ENCODE assay signal across 17 cellular contexts in genomic region chr5:34667705-34668104, GRCh38. TPM values are rescaled to one million over a fixed set of nuclear protein-coding genes. Genes with fewer than 3 reads are reported as not detected.
A peak's percentile ranks its signal among the peaks of the same experiment; 100 is the strongest.
DNase-seq lines count a peak whose midpoint lies in the region; ATAC-seq and TF ChIP-seq lines count a peak whose summit lies in the region.
"Had no signal": no experiment of that assay in that cellular context is flagged by ENCODE, and none has a peak within 500 bp of the region (broad histone marks: within the 10 kb centered on the region; RNA-seq: fewer than 3 reads in every experiment).

No MANE protein-coding gene starts in this region.

- POLR2A ChIA-PET in IMR-90 (lab: Charles Lee; ENCODE audit: unreplicated experiment) = no interaction called here
- POLR2A ChIA-PET in OCI-LY7 (lab: Charles Lee) = interaction anchor here (0.9 kb wide), 1 partner anchor 116 kb away, joined by 3 read pairs; no protein-coding TSS in a partner anchor

- no TSS peak for BruUV-seq in IMR-90 (replicated peaks; lab: Mats Ljungman, UMichigan)
- no TSS peak for BruUV-seq in OCI-LY7 (replicated peaks; lab: Mats Ljungman, UMichigan)

- peaks cover 0 to 56% of the 10 kb centered on the region in 2 experiments; a peak in 2 of 4 replicates for H3K79me1 ChIP-seq in IMR-90 (ENCODE audit: low read depth in 1 of 2, low read length in 2 of 2)
- H3K79me1 ChIP-seq in mesenchymal stem cell (replicated peaks; ENCODE audit: low read length, poor library complexity, severe bottlenecking) = no peaks in the 10 kb centered on the region

- H2BK5ac ChIP-seq in IMR-90 (ENCODE audit: low read depth, low read length, poor library complexity, severe bottlenecking) = peak overlapping the region; percentile 18
- no peak overlapping the region for H2BK5ac ChIP-seq in mesenchymal stem cell (ENCODE audit: low read depth, low read length, poor library complexity, severe bottlenecking)

- no peaks in the 10 kb centered on the region for H3F3A ChIP-seq in neural progenitor cell (ENCODE audit: low read depth)

- no peak for TF ChIP-seq RAD21 in IMR-90 (IDR thresholded peaks at IDR 0.05; ENCODE audit: low read length)

- H2AK5ac ChIP-seq in IMR-90 (ENCODE audit: low read depth, low read length) (no peak overlapping the region), mesenchymal stem cell (ENCODE audit: low read length, severe bottlenecking) (no peak overlapping the region)

- TF ChIP-seq CTCF in IMR-90 (conservative IDR thresholded peaks at IDR 0.05; ENCODE audit: low read depth, low read length) = no peak
- no peak for TF ChIP-seq CTCF in neural progenitor cell (IDR thresholded peaks at IDR 0.05)
- TF ChIP-seq CTCF in type B pancreatic cell (conservative IDR thresholded peaks at IDR 0.05) = no peak
- no peak for TF ChIP-seq CTCF in OCI-LY7 (conservative IDR thresholded peaks at IDR 0.05; ENCODE audit: low read length)

- H3K27me3 ChIP-seq in IMR-90 (ENCODE audit: control insufficient read depth, insufficient read depth, low read length) = no peaks in the 10 kb centered on the region
- no peaks in the 10 kb centered on the region for H3K27me3 ChIP-seq in mesenchymal stem cell (ENCODE audit: control insufficient read depth in 1 of 2, insufficient read depth in 1 of 2, low read length in 2 of 2)
- H3K27me3 ChIP-seq in neural progenitor cell = no peaks in the 10 kb centered on the region

- H3K9me3 Mint-ChIP-seq in neural progenitor cell = no peaks in the 10 kb centered on the region
- H3K9me3 Mint-ChIP-seq in type B pancreatic cell = peaks cover 4% of the 10 kb centered on the region
- H3K9me3 Mint-ChIP-seq: CD14-positive monocyte; CD8-positive, alpha-beta T cell had no signal

- H3K4me2 ChIP-seq in IMR-90 (ENCODE audit: low read depth, low read length) (no peak overlapping the region), mesenchymal stem cell (ENCODE audit: low read length, poor library complexity, severe bottlenecking) (no peak overlapping the region), neural progenitor cell (no peak overlapping the region), OCI-LY7 (ENCODE audit: low read length) (no peak overlapping the region)
- H3K4me2 ChIP-seq: A549, KMS-11 had no signal

- CTCF ChIA-PET in IMR-90 (lab: Yijun Ruan, JAX) (no interaction called here), OCI-LY7 (lab: Charles Lee; ENCODE audit: unreplicated experiment) (no interaction called here)

- in situ Hi-C loops in IMR-90 (cut with MboI; ENCODE audit: low sequenced_read_pairs) = no loop called here

- H3K27ac ChIP-seq in IMR-90 (ENCODE audit: insufficient read depth, low read length) (no peak overlapping the region), mesenchymal stem cell (ENCODE audit: low read length, poor library complexity, severe bottlenecking) (peak overlapping the region; percentile 15), neural progenitor cell (peak overlapping the region; percentile 41), OCI-LY7 (ENCODE audit: low read depth, low read length, poor library complexity, severe bottlenecking) (no peak overlapping the region)
- H3K27ac ChIP-seq: A549, GM23248, KMS-11 had no signal

- H2BK120ac ChIP-seq in IMR-90 (ENCODE audit: low read depth, low read length) (no peak overlapping the region), mesenchymal stem cell (ENCODE audit: low read depth, low read length) (no peak overlapping the region)

- H3K36me3 Mint-ChIP-seq in neural progenitor cell = peaks cover 9% of the 10 kb centered on the region
- peaks cover 15% of the 10 kb centered on the region for H3K36me3 Mint-ChIP-seq in type B pancreatic cell
- H3K36me3 Mint-ChIP-seq: CD14-positive monocyte; CD8-positive, alpha-beta T cell had no signal

- H3K4ac ChIP-seq in IMR-90 (ENCODE audit: low read depth, low read length) = no peak overlapping the region
- no peak overlapping the region for H3K4ac ChIP-seq in mesenchymal stem cell (ENCODE audit: low read depth in 1 of 2, low read length in 2 of 2)

- H3K18ac ChIP-seq in IMR-90 (ENCODE audit: low read depth, low read length) = no peak overlapping the region
- H3K18ac ChIP-seq in mesenchymal stem cell (ENCODE audit: low read depth in 1 of 2, low read length in 2 of 2) = peak overlapping the region in 1 of 2 experiments; percentile 21

- H2BK15ac ChIP-seq in IMR-90 (ENCODE audit: low read depth, low read length) (no peak overlapping the region), mesenchymal stem cell (ENCODE audit: low read depth, poor library complexity, severe bottlenecking) (no peak overlapping the region)

- H4K8ac ChIP-seq in IMR-90 (ENCODE audit: low read depth in 2 of 2, low read length in 2 of 2) (peak overlapping the region in 1 of 2 experiments; percentile 31; a peak in 1 of 4 replicates), mesenchymal stem cell (ENCODE audit: low read length) (no peak overlapping the region)

- ATAC-seq in IMR-90 (ENCODE audit: low read depth) = no peak; the same call in 1 of the 2 replicates
- no peak for ATAC-seq in HG03460 (IDR thresholded peaks at IDR 0.05; ENCODE audit: unreplicated experiment)
- ATAC-seq in HG02763 (IDR thresholded peaks at IDR 0.05; ENCODE audit: unreplicated experiment) = no peak
- ATAC-seq: CD8-positive, alpha-beta T cell had no signal

- dilution Hi-C loops in IMR-90 (cut with HindIII; ENCODE audit: low sequenced_read_pairs, unreplicated experiment) = no loop called here

- no peak overlapping the region for H2BK12ac ChIP-seq in mesenchymal stem cell (ENCODE audit: low read length in 2 of 2)

- no peak overlapping the region for H2BK20ac ChIP-seq in IMR-90 (ENCODE audit: low read depth, low read length)

- H2AFZ ChIP-seq in IMR-90 (replicated peaks; ENCODE audit: low read length, poor library complexity) (no peak overlapping the region), mesenchymal stem cell (ENCODE audit: low read depth, low read length) (no peak overlapping the region), neural progenitor cell (replicated peaks) (no peak overlapping the region), OCI-LY7 (ENCODE audit: low read length) (no peak overlapping the region)
- H2AFZ ChIP-seq: GM23248 had no signal

- intact Hi-C loops in IMR-90 (cut with micrococcal nuclease) = no loop called here
- intact Hi-C loops in OCI-LY7 (cut with micrococcal nuclease; ENCODE audit: unreplicated experiment) = no loop called here

- H4K91ac ChIP-seq in IMR-90 (ENCODE audit: insufficient read depth, low read depth, low read length) (no peak overlapping the region), mesenchymal stem cell (ENCODE audit: low read length) (no peak overlapping the region)

- H3K14ac ChIP-seq in IMR-90 (replicated peaks; ENCODE audit: low read depth, low read length) = peak overlapping the region; percentile 23; the same call in 1 of the 2 replicates
- no peak overlapping the region for H3K14ac ChIP-seq in mesenchymal stem cell (ENCODE audit: low read length in 2 of 2)

- no peak overlapping the region for H2AK9ac ChIP-seq in IMR-90 (replicated peaks; ENCODE audit: low read depth, low read length, poor library complexity)

- no peaks in the 10 kb centered on the region for H3K27me3 Mint-ChIP-seq in neural progenitor cell (ENCODE audit: insufficient read depth, low read depth)
- H3K27me3 Mint-ChIP-seq in type B pancreatic cell = no peaks in the 10 kb centered on the region

- no peak overlapping the region for H3K4me3 Mint-ChIP-seq in neural progenitor cell
- no peak overlapping the region for H3K4me3 Mint-ChIP-seq in type B pancreatic cell
- H3K4me3 Mint-ChIP-seq: CD14-positive monocyte; CD8-positive, alpha-beta T cell had no signal

- 73% methylated on average over 2 of the region's 5 CpGs; no CpG with 5 or more reads in 1 of the 2 experiments for WGBS in IMR-90 (ENCODE audit: extremely low coverage in 2 of 2, insufficient read length in 1 of 2), 2 experiments
- 82% methylated on average over 5 of the region's 5 CpGs for WGBS in mesenchymal stem cell

- H3K27ac Mint-ChIP-seq in neural progenitor cell (peak overlapping the region; percentile 66), type B pancreatic cell (peak overlapping the region; percentile 81)
- H3K27ac Mint-ChIP-seq: CD14-positive monocyte; CD8-positive, alpha-beta T cell had no signal

- H3K9ac ChIP-seq in IMR-90 (ENCODE audit: low read depth, low read length) (no peak overlapping the region), mesenchymal stem cell (ENCODE audit: low read length) (no peak overlapping the region), neural progenitor cell (no peak overlapping the region)
- H3K9ac ChIP-seq: GM23248, KMS-11 had no signal

- DNase-seq in IMR-90 (no peak), mesenchymal stem cell (no peak), neural progenitor cell (ENCODE audit: low spot score) (no peak), type B pancreatic cell (ENCODE audit: extremely low spot score, unreplicated experiment) (no peak), OCI-LY7 (ENCODE audit: low spot score) (no peak), mucosa of gallbladder (ENCODE audit: low spot score) (no peak)
- DNase-seq: CD8-positive, alpha-beta T cell; COR-L47; DMS153; GF-D8; GM23248 had no signal

- no peak overlapping the region for H3K56ac ChIP-seq in IMR-90 (ENCODE audit: extremely low read depth, insufficient read depth, low read length)

- H3K23ac ChIP-seq in IMR-90 (ENCODE audit: low read depth, low read length) (peak overlapping the region; percentile 58; the same call in 1 of the 2 replicates), mesenchymal stem cell (ENCODE audit: low read length in 2 of 2) (no peak overlapping the region)

- H3K4me1 Mint-ChIP-seq in neural progenitor cell (peaks cover 19% of the 10 kb centered on the region), type B pancreatic cell (ENCODE audit: unreplicated experiment) (peaks cover 37% of the 10 kb centered on the region)
- H3K4me1 Mint-ChIP-seq: CD14-positive monocyte had no signal

- H4K5ac ChIP-seq in IMR-90 (ENCODE audit: low read depth, low read length) = no peak overlapping the region

- H3K79me2 ChIP-seq in neural progenitor cell (ENCODE audit: low read depth) = peaks cover 98% of the 10 kb centered on the region
- no peaks in the 10 kb centered on the region for H3K79me2 ChIP-seq in OCI-LY7 (ENCODE audit: insufficient read depth, low read depth, low read length)

- H3K4me3 ChIP-seq in IMR-90 (ENCODE audit: insufficient read depth, low read depth, low read length) (no peak overlapping the region), mesenchymal stem cell (ENCODE audit: insufficient read depth in 1 of 2, low read depth in 1 of 2, low read length in 2 of 2) (no peak overlapping the region), neural progenitor cell (no peak overlapping the region), OCI-LY7 (ENCODE audit: low read depth, low read length, poor library complexity, severe bottlenecking) (no peak overlapping the region)
- H3K4me3 ChIP-seq: A549, GM23248, HAP-1 had no signal

- peaks cover 42% of the 10 kb centered on the region for H3K9me1 ChIP-seq in IMR-90 (ENCODE audit: insufficient read depth, low read length)

- peaks cover 94% of the 10 kb centered on the region for H4K20me1 ChIP-seq in IMR-90 (ENCODE audit: insufficient read depth, low read length)
- peaks cover 41% of the 10 kb centered on the region for H4K20me1 ChIP-seq in neural progenitor cell (ENCODE audit: low read depth)
- H4K20me1 ChIP-seq in OCI-LY7 (ENCODE audit: insufficient read depth, low read length) = no peaks in the 10 kb centered on the region

- H3K4me1 ChIP-seq in IMR-90 (ENCODE audit: control insufficient read depth, insufficient read depth, low read length) (peaks cover 28% of the 10 kb centered on the region), mesenchymal stem cell (ENCODE audit: control insufficient read depth, insufficient read depth, low read depth, low read length) (peaks cover 17% of the 10 kb centered on the region), neural progenitor cell (peaks cover 34% of the 10 kb centered on the region), OCI-LY7 (ENCODE audit: insufficient read depth, low read length, poor library complexity, severe bottlenecking) (no peaks in the 10 kb centered on the region)

- H3K36me3 ChIP-seq in IMR-90 (ENCODE audit: control insufficient read depth, insufficient read depth, low read length) (peaks cover 27% of the 10 kb centered on the region), mesenchymal stem cell (ENCODE audit: control insufficient read depth in 1 of 2, insufficient read depth in 2 of 2, low read depth in 1 of 2, low read length in 2 of 2) (peaks cover 26 to 53% of the 10 kb centered on the region in 2 experiments), neural progenitor cell (no peaks in the 10 kb centered on the region), OCI-LY7 (ENCODE audit: insufficient read depth, low read length) (no peaks in the 10 kb centered on the region)
- H3K36me3 ChIP-seq: HAP-1 had no signal

- no peak for TF ChIP-seq POLR2A in IMR-90 (IDR thresholded peaks at IDR 0.05; ENCODE audit: low read depth, low read length)

- H3K9me3 ChIP-seq in IMR-90 (ENCODE audit: control insufficient read depth, insufficient read depth, low read length) (no peaks in the 10 kb centered on the region), mesenchymal stem cell (ENCODE audit: control insufficient read depth, low read length) (no peaks in the 10 kb centered on the region), neural progenitor cell (ENCODE audit: low read depth) (no peaks in the 10 kb centered on the region), OCI-LY7 (ENCODE audit: low read length) (no peaks in the 10 kb centered on the region)
- H3K9me3 ChIP-seq: A549, HAP-1 had no signal

- no peaks in the 10 kb centered on the region for H3K9me2 ChIP-seq in OCI-LY7 (ENCODE audit: insufficient read depth, low read length)

RNA-seq across cellular contexts. Expression of gene RAI14, which starts 11.6 kb away (rescaled TPM):
- total RNA-seq in IMR-90 (2012; rRNA removed) = 267 and 361 TPM in 2 replicates
- polyA plus RNA-seq in IMR-90 (2012; rRNA removed) = 191 and 221 TPM in 2 replicates
- 68.3 and 80.0 TPM in 2 replicates for polyA plus RNA-seq in IMR-90 (2012; cell fraction: cytosol; rRNA removed)
- 60.2 and 146 TPM in 2 replicates for polyA plus RNA-seq in IMR-90 (2012; cell fraction: nucleus; rRNA removed; ENCODE audit: low replicate concordance)
- 100 TPM for polyA plus RNA-seq in mesenchymal stem cell (2013, experiment 1 of 2)
- polyA plus RNA-seq in mesenchymal stem cell (2013, experiment 2 of 2) = 99.7 TPM
- total RNA-seq in neural progenitor cell (ENCODE audit: low replicate concordance) = 47.9 and 54.6 TPM in 2 replicates
- 83.1 and 102 TPM in 2 replicates for total RNA-seq in type B pancreatic cell (ENCODE audit: low replicate concordance)
- 0.92 and 1.0 TPM in 2 replicates for total RNA-seq in OCI-LY7 (2014; rRNA removed; shearing (Covaris generic))
- total RNA-seq in OCI-LY7 (2022) = 8.0 and 12.3 TPM in 2 replicates
- 56.0 TPM for total RNA-seq in mucosa of gallbladder
- total RNA-seq: CD8-positive, alpha-beta T cell had no signal
- polyA plus RNA-seq: CD14-positive monocyte had no signal

Comparison
In these comparisons a context has a peak if more than half of its experiments do, and no peak if none do; other contexts are left out.
1. H3K27ac ChIP-seq: peak in mesenchymal stem cell (single experiment) and neural progenitor cell (single experiment); none in IMR-90 (single experiment) and OCI-LY7 (single experiment).